ENCODE assay signal across 8 cellular contexts in genomic region chr5:139668064-139668880, GRCh38. TPM values are rescaled to one million over a fixed set of nuclear protein-coding genes. Genes with fewer than 3 reads are reported as not detected.
A peak's percentile ranks its signal among the peaks of the same experiment; 100 is the strongest.
DNase-seq lines count a peak whose midpoint lies in the region; ATAC-seq and TF ChIP-seq lines count a peak whose summit lies in the region.

No MANE protein-coding gene starts in this region.

- H3K36me3 ChIP-seq in lung (ENCODE audit: control insufficient read depth in 2 of 2, insufficient read depth in 2 of 2, low read length in 2 of 2) (no peaks in the 10 kb centered on the region), stomach smooth muscle (ENCODE audit: control insufficient read depth in 2 of 2, insufficient read depth in 2 of 2, low read length in 2 of 2) (peaks cover 2 to 3% of the 10 kb centered on the region in 2 donors)

- peak overlapping the region; percentile 80 for H3K4me3 Mint-ChIP-seq in central memory CD8-positive, alpha-beta T cell

- H3K4me3 ChIP-seq in lung, result peak overlapping the region; percentile 14
- H3K4me3 ChIP-seq in stomach smooth muscle (ENCODE audit: low read length in 2 of 2), result peak overlapping the region; percentile 54 to 72

- TF ChIP-seq CTCF in lung (IDR thresholded peaks at IDR 0.05; ENCODE audit: control extremely low read depth, extremely low read depth), result no peak

- H3K27me3 ChIP-seq in lung (ENCODE audit: control insufficient read depth, insufficient read depth) (no peaks in the 10 kb centered on the region), stomach smooth muscle (ENCODE audit: control insufficient read depth in 1 of 2, insufficient read depth in 2 of 2, low read length in 2 of 2) (no peaks in the 10 kb centered on the region)

- ATAC-seq in central memory CD8-positive, alpha-beta T cell (replicated peaks; ENCODE audit: extremely low read depth, poor library complexity, severe bottlenecking), result peak; percentile 24
- ATAC-seq in lung (ENCODE audit: insufficient read depth, low FRiP score) (peak; percentile 28), HG02870 (IDR thresholded peaks at IDR 0.05; ENCODE audit: unreplicated experiment) (no peak)

- H3K27ac ChIP-seq in lung (ENCODE audit: low read depth in 1 of 2, low read length in 1 of 2) (peak overlapping the region; percentile 92 to 95), stomach smooth muscle (ENCODE audit: low read length) (peak overlapping the region; percentile 89)

- no peaks in the 10 kb centered on the region for H3K27me3 Mint-ChIP-seq in central memory CD8-positive, alpha-beta T cell

- peak overlapping the region; percentile 63 for H3K27ac Mint-ChIP-seq in central memory CD8-positive, alpha-beta T cell (ENCODE audit: low read depth)

- peak; percentile 24 to 40 for DNase-seq in NOMO-1 (lab: John Stamatoyannopoulos, UW; ENCODE audit: unreplicated experiment in 2 of 2)
- DNase-seq in NOMO-1 treated with dmso at 0.1 percent for 144 hours (lab: John Stamatoyannopoulos, UW; ENCODE audit: unreplicated experiment), result no peak
- peak; percentile 59 for DNase-seq in SW480 (ENCODE audit: low spot score)
- DNase-seq in central memory CD8-positive, alpha-beta T cell (ENCODE audit: low spot score in 2 of 2), result no peak
- no peak for DNase-seq in lung (ENCODE audit: low spot score)
- no peak for DNase-seq in NCI-H2196 (lab: John Stamatoyannopoulos, UW; ENCODE audit: unreplicated experiment)

- peaks cover 7% of the 10 kb centered on the region for H3K36me3 Mint-ChIP-seq in central memory CD8-positive, alpha-beta T cell (ENCODE audit: insufficient read depth)

- no peaks in the 10 kb centered on the region for H3K9me3 ChIP-seq in lung (ENCODE audit: control insufficient read depth in 2 of 2, insufficient read depth in 1 of 2, low read length in 1 of 2)
- no peaks in the 10 kb centered on the region for H3K9me3 ChIP-seq in stomach smooth muscle (ENCODE audit: control insufficient read depth in 2 of 2, low read length in 2 of 2)

- H3K4me1 ChIP-seq in lung (ENCODE audit: control insufficient read depth in 2 of 2, insufficient read depth in 2 of 2, low read length in 2 of 2), result peaks cover 6 to 43% of the 10 kb centered on the region in 2 donors
- H3K4me1 ChIP-seq in stomach smooth muscle (ENCODE audit: control insufficient read depth, insufficient read depth, low read length), result peaks cover 63% of the 10 kb centered on the region

- H3K9me3 Mint-ChIP-seq in central memory CD8-positive, alpha-beta T cell, result no peaks in the 10 kb centered on the region

- peaks cover 49% of the 10 kb centered on the region for H3K4me1 Mint-ChIP-seq in central memory CD8-positive, alpha-beta T cell

- H3K9ac ChIP-seq in stomach smooth muscle (ENCODE audit: low read length in 2 of 2), result peak overlapping the region; percentile 75 to 93

- WGBS in lung, 2 donors, result 6% methylated on average over 55 of the region's 55 CpGs

RNA-seq across cellular contexts. Expression of gene CXXC5, which starts 20.1 kb away (rescaled TPM):
- 10 to 100 TPM; 26.5 to 39.8 TPM for total RNA-seq in lung
- polyA plus RNA-seq in lung, result 10 to 100 TPM; 20.7 to 23.5 TPM

Comparison
In these comparisons a context has a peak if more than half of its experiments do, and no peak if none do; other contexts are left out.
1. DNase-seq: peak in NOMO-1 (2 of 2) and SW480 (single experiment); none in NOMO-1 treated with dmso at 0.1 percent for 144 hours (single experiment), central memory CD8-positive, alpha-beta T cell (0 of 2), lung (single experiment) and NCI-H2196 (single experiment).